Comparison of ENCODE assay signal across 23 cellular contexts in genomic region chr7:156480671-156481070, GRCh38.
DNase-seq lines count a peak whose midpoint lies in the region; ATAC-seq, FAIRE-seq and TF ChIP-seq lines count a peak whose summit lies in the region.
"Had no signal": no experiment of that assay in that cellular context is flagged by ENCODE, and none has a peak within 500 bp of the region (broad histone marks: within the 10 kb centered on the region; RNA-seq: fewer than 3 reads in every experiment).

No MANE protein-coding gene starts in this region.

- no peak overlapping the region for H2BK20ac ChIP-seq in H1 (ENCODE audit: low read length)

- H3K4me1 ChIP-seq in H1 (replicated peaks in 1 of 4; ENCODE audit: control insufficient read depth in 3 of 4, insufficient read depth in 4 of 4, low read length in 3 of 4): no peaks in the 10 kb centered on the region
- H3K4me1 ChIP-seq: SJSA1 had no signal

- H3K9me3 Mint-ChIP-seq in type B pancreatic cell: no peaks in the 10 kb centered on the region
- H3K9me3 Mint-ChIP-seq: CD8-positive, alpha-beta memory T cell had no signal

- H4K20me1 ChIP-seq in H1 (replicated peaks in 1 of 2; ENCODE audit: control insufficient read depth in 1 of 2, insufficient read depth in 2 of 2, low read length in 2 of 2): no peaks in the 10 kb centered on the region

- no peak for TF ChIP-seq POLR2A in H1 (IDR thresholded peaks at IDR 0.05; ENCODE audit: control extremely low read depth in 1 of 2, low read depth in 2 of 2, low read length in 2 of 2)

- H3K4me1 Mint-ChIP-seq in type B pancreatic cell (ENCODE audit: unreplicated experiment): no peaks in the 10 kb centered on the region
- H3K4me1 Mint-ChIP-seq: CD8-positive, alpha-beta memory T cell had no signal

- no peak overlapping the region for H3K4me3 Mint-ChIP-seq in type B pancreatic cell
- H3K4me3 Mint-ChIP-seq: CD14-positive monocyte; CD8-positive, alpha-beta memory T cell had no signal

- H4K5ac ChIP-seq in H1 (ENCODE audit: insufficient read length, low read depth, low read length): no peak overlapping the region

- no peaks in the 10 kb centered on the region for H3K79me2 ChIP-seq in H1 (ENCODE audit: control insufficient read depth in 1 of 2, insufficient read depth in 2 of 2, low read length in 2 of 2)

- H3K18ac ChIP-seq in H1 (ENCODE audit: extremely low read depth, low read length): no peak overlapping the region

- no peak overlapping the region for H3K56ac ChIP-seq in H1 (replicated peaks; ENCODE audit: insufficient read length, low read depth, low read length)

- no peak overlapping the region for H3K14ac ChIP-seq in H1 (ENCODE audit: insufficient read length)

- DNase-seq in DMS79 (lab: John Stamatoyannopoulos, UW) (peak; percentile 23), LNCaP clone FGC (ENCODE audit: low read depth) (peak; percentile 82), H1 (ENCODE audit: low read depth in 1 of 2, low spot score in 2 of 2) (no peak), type B pancreatic cell (ENCODE audit: extremely low spot score, unreplicated experiment) (peak; percentile 40)
- DNase-seq: CD8-positive, alpha-beta memory T cell; DMS 273 treated with DMSO at 0.1 percent for 48 hours; DND-41; H7; MG63; NCI-H1105 treated with DMSO at 0.1 percent for 48 hours; NCI-H1694 treated with DMSO at 0.1 percent for 48 hours; NCI-H2107; NCI-H446 treated with DMSO at 0.1 percent for 48 hours; NCI-H526; Right ventricle myocardium superior; RPMI8226 had no signal

- no peak for TF ChIP-seq RAD21 in H1 (IDR thresholded peaks at IDR 0.05 in 1 of 2, conservative IDR thresholded peaks at IDR 0.05 in 1 of 2; ENCODE audit: low read depth in 2 of 2, low read length in 2 of 2)

- no peak overlapping the region for H2BK12ac ChIP-seq in H1 (ENCODE audit: low read depth, low read length)

- H2AK5ac ChIP-seq in H1 (ENCODE audit: low read depth, low read length): no peak overlapping the region

- no peak overlapping the region for H4K91ac ChIP-seq in H1 (replicated peaks; ENCODE audit: insufficient read length, low read length)

- no peaks in the 10 kb centered on the region for H3K9me3 ChIP-seq in H1 (ENCODE audit: insufficient read depth in 2 of 2, low read depth in 1 of 2, low read length in 1 of 2)
- H3K9me3 ChIP-seq: MG63, SJSA1 had no signal

- H3K23me2 ChIP-seq in H1 (ENCODE audit: low read depth, low read length): no peaks in the 10 kb centered on the region

- POLR2A ChIA-PET in H1 (lab: Charles Lee; ENCODE audit: partially characterized antibody): no interaction called here

- no peak overlapping the region for H2BK5ac ChIP-seq in H1 (ENCODE audit: low read depth, low read length)

- no peaks in the 10 kb centered on the region for H3K79me1 ChIP-seq in H1 (ENCODE audit: low read depth, low read length)

- H3K4me3 ChIP-seq in LNCaP clone FGC (ENCODE audit: low read depth, low read length): no peak overlapping the region
- no peak overlapping the region for H3K4me3 ChIP-seq in H1 (ENCODE audit: extremely low read depth in 1 of 4, insufficient read depth in 2 of 4, low read depth in 3 of 4, low read length in 4 of 4)
- H3K4me3 ChIP-seq: K562, MG63, SJSA1 had no signal

- H3K36me3 Mint-ChIP-seq in type B pancreatic cell: no peaks in the 10 kb centered on the region
- H3K36me3 Mint-ChIP-seq: CD14-positive monocyte; CD8-positive, alpha-beta memory T cell had no signal

- 85% methylated on average over 12 of the region's 12 CpGs; no CpG with 5 or more reads in 1 of the 2 experiments for WGBS in H1 (ENCODE audit: extremely low coverage in 1 of 2, insufficient coverage in 1 of 2, insufficient read length in 1 of 2, insufficient replicate concordance in 2 of 2, low coverage in 1 of 2, low lambda C conversion rate in 2 of 2, missing lambda C conversion rate in 1 of 2), 2 experiments

- H3K27ac ChIP-seq in H1 (ENCODE audit: low read depth, low read length): no peak overlapping the region
- H3K27ac ChIP-seq: SJSA1 had no signal

- no peaks in the 10 kb centered on the region for H3K36me3 ChIP-seq in H1 (ENCODE audit: control insufficient read depth in 2 of 4, insufficient read depth in 4 of 4, low read length in 3 of 4)
- H3K36me3 ChIP-seq: MG63, SJSA1 had no signal

- H3K27ac Mint-ChIP-seq in type B pancreatic cell: no peak overlapping the region
- H3K27ac Mint-ChIP-seq: CD14-positive monocyte; CD8-positive, alpha-beta memory T cell had no signal

- peaks cover 18% of the 10 kb centered on the region for H3K27me3 Mint-ChIP-seq in type B pancreatic cell

- CTCF ChIA-PET in H1 (lab: Charles Lee; ENCODE audit: partially characterized antibody): interaction anchor here (0.7 kb wide), 1 partner anchor 245 kb away, joined by 3 read pairs; no protein-coding TSS in a partner anchor

- ATAC-seq in HG02798 (IDR thresholded peaks at IDR 0.05; ENCODE audit: poor library complexity, unreplicated experiment): no peak
- ATAC-seq in GM19452 (IDR thresholded peaks at IDR 0.05; ENCODE audit: unreplicated experiment): no peak
- no peak for ATAC-seq in HG02763 (IDR thresholded peaks at IDR 0.05; ENCODE audit: unreplicated experiment)
- ATAC-seq: K562 had no signal

- H4K8ac ChIP-seq in H1 (ENCODE audit: extremely low read depth, insufficient read depth, low read length): 0 out of 2 replicates have a peak overlapping the region, but pooled peaks have one; percentile 19

- no peak overlapping the region for H3K23ac ChIP-seq in H1 (ENCODE audit: insufficient read length)

- H3K27me3 ChIP-seq in H1 (replicated peaks in 1 of 4; ENCODE audit: control insufficient read depth in 3 of 4, extremely low read depth in 1 of 4, insufficient read depth in 3 of 4, low read length in 3 of 4): no peaks in the 10 kb centered on the region
- H3K27me3 ChIP-seq: MG63, SJSA1 had no signal

- no peak overlapping the region for H3K4ac ChIP-seq in H1 (replicated peaks; ENCODE audit: insufficient read length, low read depth, low read length)

- no peak for FAIRE-seq in H1 (lab: Jason Lieb, UNC)
- FAIRE-seq: HTR-8/SVneo, K562 had no signal

- TF ChIP-seq CTCF in LNCaP clone FGC (IDR thresholded peaks at IDR 0.05; ENCODE audit: control insufficient read depth, extremely low read depth, insufficient read depth): no peak
- TF ChIP-seq CTCF in H1 (IDR thresholded peaks at IDR 0.05; ENCODE audit: control extremely low read depth in 1 of 3, insufficient read depth in 1 of 3, low read depth in 1 of 3, low read length in 3 of 3): no peak
- TF ChIP-seq CTCF in type B pancreatic cell (conservative IDR thresholded peaks at IDR 0.05): no peak

- no peak overlapping the region for H3K4me2 ChIP-seq in H1 (ENCODE audit: insufficient read depth in 1 of 2, low read depth in 2 of 2, low read length in 2 of 2)

- no peak for TF ChIP-seq EP300 in H1 (IDR thresholded peaks at IDR 0.05; ENCODE audit: borderline replicate concordance in 1 of 2, low read depth in 2 of 2, low read length in 2 of 2)

- H3K9ac ChIP-seq in H1 (replicated peaks in 1 of 4; ENCODE audit: extremely low read depth in 1 of 4, low read depth in 3 of 4, low read length in 3 of 4): no peak overlapping the region

- no peak overlapping the region for H2AFZ ChIP-seq in H1 (ENCODE audit: low read length)

- H2BK15ac ChIP-seq in H1 (ENCODE audit: low read length): no peak overlapping the region

- no peak overlapping the region for H2BK120ac ChIP-seq in H1 (replicated peaks; ENCODE audit: low read depth, low read length)

TF ChIP-seq in H1, 55 proteins besides CTCF, POLR2A, EP300 and RAD21 (continues in another document):
- TF ChIP-seq CHD2 (IDR thresholded peaks at IDR 0.05; ENCODE audit: low read length): no peak
- TF ChIP-seq JUN (IDR thresholded peaks at IDR 0.05; ENCODE audit: low read depth, low read length): no peak
- no peak for TF ChIP-seq E2F6 (IDR thresholded peaks at IDR 0.05)
- no peak for TF ChIP-seq CEBPB (IDR thresholded peaks at IDR 0.05; ENCODE audit: low read depth, low read length)
- no peak for TF ChIP-seq SIRT6 (IDR thresholded peaks at IDR 0.05; ENCODE audit: low read length)
- TF ChIP-seq HDAC2 (IDR thresholded peaks at IDR 0.05; ENCODE audit: borderline replicate concordance in 1 of 2, low read depth in 2 of 2, low read length in 2 of 2): no peak
- no peak for TF ChIP-seq SRF (IDR thresholded peaks at IDR 0.05; ENCODE audit: low read depth, low read length)
- no peak for TF ChIP-seq TAF1 (IDR thresholded peaks at IDR 0.05; ENCODE audit: low read depth, low read length)
- no peak for TF ChIP-seq NANOG (IDR thresholded peaks at IDR 0.05; ENCODE audit: insufficient read depth, low read depth, low read length, poor library complexity, severe bottlenecking)
- no peak for TF ChIP-seq MAX (IDR thresholded peaks at IDR 0.05)
- no peak for TF ChIP-seq GABPA (IDR thresholded peaks at IDR 0.05; ENCODE audit: borderline replicate concordance, insufficient read depth, low read length)

Comparison
In these comparisons a context has a peak if more than half of its experiments do, and no peak if none do; other contexts are left out.
1. DNase-seq: peak in DMS79 (single experiment), LNCaP clone FGC (single experiment) and type B pancreatic cell (single experiment); none in H1 (0 of 2).